In genomic region chr5:180208435-180209081, GRCh38 we compare ENCODE assay signal across 8 cellular contexts. TPM values are rescaled to one million over a fixed set of nuclear protein-coding genes. Genes with fewer than 3 reads are reported as not detected.
DNase-seq lines count a peak whose midpoint lies in the region; ATAC-seq and TF ChIP-seq lines count a peak whose summit lies in the region.

No MANE protein-coding gene starts in this region.

- DNase-seq in SIG-M5 treated with dmso at 0.1 percent for 504 hours (lab: John Stamatoyannopoulos, UW; ENCODE audit: unreplicated experiment) (peak; percentile 21), SIG-M5 (lab: John Stamatoyannopoulos, UW) (no peak), heart right ventricle (no peak), skeletal muscle cell (ENCODE audit: low read depth) (no peak), dedifferentiated amniotic fluid mesenchymal stem cell (ENCODE audit: extremely low spot score) (no peak)
- DNase-seq in activated CD4-positive, alpha-beta memory T cell treated with anti-CD3 and anti-CD28 coated beads, Interleukin-2, amount 10 ng/mL, durations not matched to agents 7 days and 5 days = no peak

- TF ChIP-seq CTCF in heart right ventricle (IDR thresholded peaks at IDR 0.05) = no peak

- H3K4me1 Mint-ChIP-seq in activated CD4-positive, alpha-beta memory T cell treated with anti-CD3 and anti-CD28 coated beads, Interleukin-2, amount 10 ng/mL, durations not matched to agents 7 days and 5 days = peaks cover 15% of the 10 kb centered on the region

- no peaks in the 10 kb centered on the region for H3K9me3 Mint-ChIP-seq in activated CD4-positive, alpha-beta memory T cell treated with anti-CD3 and anti-CD28 coated beads, Interleukin-2, amount 10 ng/mL, durations not matched to agents 7 days and 5 days

- H3K4me3 Mint-ChIP-seq in activated CD4-positive, alpha-beta memory T cell treated with anti-CD3 and anti-CD28 coated beads, Interleukin-2, amount 10 ng/mL, durations not matched to agents 7 days and 5 days = peak overlapping the region; percentile 13

- peaks cover 3% of the 10 kb centered on the region for H3K36me3 Mint-ChIP-seq in activated CD4-positive, alpha-beta memory T cell treated with anti-CD3 and anti-CD28 coated beads, Interleukin-2, amount 10 ng/mL, durations not matched to agents 7 days and 5 days (ENCODE audit: low read depth)

- peak overlapping the region in 9 of 10 donors; percentile 12 to 41 (median 36) for H3K4me3 ChIP-seq in heart right ventricle
- peak overlapping the region; percentile 41 for H3K4me3 ChIP-seq in skeletal muscle cell (ENCODE audit: low read depth, low read length)

- peak; percentile 40 for ATAC-seq in HG02981 (IDR thresholded peaks at IDR 0.05; ENCODE audit: unreplicated experiment)
- no peak for ATAC-seq in heart right ventricle
- no peak for ATAC-seq in GM21447 (IDR thresholded peaks at IDR 0.05; ENCODE audit: unreplicated experiment)

- CTCF ChIA-PET in activated CD4-positive, alpha-beta memory T cell treated with anti-CD3 and anti-CD28 coated beads, Interleukin-2, amount 10 ng/mL, durations not matched to agents 7 days and 5 days (lab: Charles Lee) = interaction anchor here (0.7 to 2.3 kb wide), 6 partner anchors 10 to 204 kb away, joined by 3 to 9 read pairs (median 4); no protein-coding TSS in a partner anchor

- POLR2A ChIA-PET in activated CD4-positive, alpha-beta memory T cell treated with anti-CD3 and anti-CD28 coated beads, Interleukin-2, amount 10 ng/mL, durations not matched to agents 7 days and 5 days (lab: Charles Lee) = no interaction called here

- peaks cover 0 to 9% (median 5%) of the 10 kb centered on the region in 9 donors for H3K4me1 ChIP-seq in heart right ventricle

- H3K27ac Mint-ChIP-seq in activated CD4-positive, alpha-beta memory T cell treated with anti-CD3 and anti-CD28 coated beads, Interleukin-2, amount 10 ng/mL, durations not matched to agents 7 days and 5 days = no peak overlapping the region

- intact Hi-C loops in heart right ventricle (cut with DNase I) = loop anchor here in 6 of 10 donors (2.0 to 5.0 kb wide), 2 partner anchors 80 to 81 kb away; no protein-coding TSS in a partner anchor

- H3K9me3 ChIP-seq in heart right ventricle = no peaks in the 10 kb centered on the region

- no peak overlapping the region for H3K27ac ChIP-seq in heart right ventricle

- peaks cover 22% of the 10 kb centered on the region for H3K27me3 Mint-ChIP-seq in activated CD4-positive, alpha-beta memory T cell treated with anti-CD3 and anti-CD28 coated beads, Interleukin-2, amount 10 ng/mL, durations not matched to agents 7 days and 5 days

- 3% methylated on average over 40 to 64 of the region's 65 CpGs for WGBS in heart right ventricle, 2 donors

- H3K36me3 ChIP-seq in heart right ventricle = no peaks in the 10 kb centered on the region

- peaks cover 10 to 69% (median 43%) of the 10 kb centered on the region in 7 donors for H3K27me3 ChIP-seq in heart right ventricle

RNA-seq across cellular contexts. Expression of gene RASGEF1C, which starts 0.5 kb away (rescaled TPM):
- total RNA-seq in activated CD4-positive, alpha-beta memory T cell treated with anti-CD3 and anti-CD28 coated beads, Interleukin-2, amount 10 ng/mL, durations not matched to agents 7 days and 5 days = not detected
- total RNA-seq in heart right ventricle = under 1 TPM in 4 of 10 donors, not detected in 6; 0.17 to 0.44 (median 0.24) TPM
- under 1 TPM; 0.25 to 0.59 TPM for polyA plus RNA-seq in heart right ventricle
